ENCODE assay signal across 7 cellular contexts in genomic region chr9:69823631-69824030, GRCh38. TPM values are rescaled to one million over a fixed set of nuclear protein-coding genes. Genes with fewer than 3 reads are reported as not detected.
"Had no signal": no experiment of that assay in that cellular context is flagged by ENCODE, and none has a peak within 500 bp of the region (broad histone marks: within the 10 kb centered on the region; RNA-seq: fewer than 3 reads in every experiment).

No MANE protein-coding gene starts in this region.

RNA-seq across cellular contexts. Expression of gene CFAP95, which starts 3.0 kb away (rescaled TPM):
- total RNA-seq: activated CD4-positive, alpha-beta memory T cell treated with anti-CD3 and anti-CD28 coated beads, Interleukin-2, amount 10 ng/mL, durations not matched to agents 7 days and 5 days; activated CD4-positive, alpha-beta T cell treated with anti-CD3 and anti-CD28 coated beads for 36 hours; activated CD4-positive, alpha-beta T cell treated with anti-CD3 and anti-CD28 coated beads, Interleukin-2, amount 10 ng/mL, durations not matched to agents 7 days and 5 days; ascending aorta; bronchial epithelial cell; cardiac muscle cell; chondrocyte had no signal
- polyA plus RNA-seq: cardiac muscle cell had no signal
